8 cellular contexts compared by ENCODE assay signal in genomic region chr16:89561195-89562026, GRCh38. TPM values are rescaled to one million over a fixed set of nuclear protein-coding genes. Genes with fewer than 3 reads are reported as not detected.
DNase-seq lines count a peak whose midpoint lies in the region; ATAC-seq, FAIRE-seq and TF ChIP-seq lines count a peak whose summit lies in the region.

No MANE protein-coding gene starts in this region.

- H3K4me2 ChIP-seq in astrocyte (ENCODE audit: low read length): peak overlapping the region; percentile 97

- peaks cover 58% of the 10 kb centered on the region for H4K20me1 ChIP-seq in astrocyte (ENCODE audit: insufficient read depth, low read length)

- intact Hi-C loops in left ventricle myocardium superior (cut with micrococcal nuclease): no loop called here
- intact Hi-C loops in lower leg skin (cut with DNase I; ENCODE audit: low total_unique reads): no loop called here

- peaks cover 37% of the 10 kb centered on the region for H3K79me2 ChIP-seq in astrocyte (ENCODE audit: insufficient read depth, low read length)

- H3K9ac ChIP-seq in astrocyte (ENCODE audit: low read length): peak overlapping the region; percentile 93

- H3K27ac ChIP-seq in cardiac muscle cell (peak overlapping the region; percentile 98), astrocyte (ENCODE audit: low read depth, low read length) (peak overlapping the region; percentile 96)

- peak overlapping the region; percentile 72 for H3K4me3 ChIP-seq in cardiac muscle cell
- peak overlapping the region; percentile 83 for H3K4me3 ChIP-seq in astrocyte (ENCODE audit: insufficient read depth, low read depth, low read length)
- peak overlapping the region; percentile 91 for H3K4me3 ChIP-seq in lower leg skin (ENCODE audit: low read depth, poor library complexity, severe bottlenecking)

- H3K4me1 ChIP-seq in cardiac muscle cell (ENCODE audit: low read depth) (peaks cover 20% of the 10 kb centered on the region), astrocyte (ENCODE audit: insufficient read depth, low read length) (peaks cover 64% of the 10 kb centered on the region)

- TF ChIP-seq CTCF in cardiac muscle cell (IDR thresholded peaks at IDR 0.05; ENCODE audit: low read depth, low read length): no peak
- no peak for TF ChIP-seq CTCF in astrocyte (IDR thresholded peaks at IDR 0.05; ENCODE audit: insufficient read depth, low read depth, low read length)
- no peak for TF ChIP-seq CTCF in lower leg skin (IDR thresholded peaks at IDR 0.05)
- TF ChIP-seq CTCF in type B pancreatic cell (conservative IDR thresholded peaks at IDR 0.05): no peak

- H3K4me3 Mint-ChIP-seq in astrocyte (ENCODE audit: unreplicated experiment) (peak overlapping the region; percentile 93), type B pancreatic cell (peak overlapping the region; percentile 88)

- no peaks in the 10 kb centered on the region for H3K27me3 ChIP-seq in cardiac muscle cell
- H3K27me3 ChIP-seq in astrocyte (ENCODE audit: insufficient read depth, low read length): no peaks in the 10 kb centered on the region

- H3K36me3 ChIP-seq in cardiac muscle cell (peaks cover 33% of the 10 kb centered on the region), astrocyte (ENCODE audit: insufficient read depth, low read length) (peaks cover 29% of the 10 kb centered on the region)

- WGBS in lower leg skin, 2 donors: 13 to 15% methylated on average over 43 to 47 of the region's 55 CpGs

- peak overlapping the region; percentile 91 for H3K27ac Mint-ChIP-seq in astrocyte (ENCODE audit: unreplicated experiment)
- H3K27ac Mint-ChIP-seq in type B pancreatic cell: peak overlapping the region; percentile 89

- no peaks in the 10 kb centered on the region for H3K9me3 ChIP-seq in cardiac muscle cell (ENCODE audit: low read depth)
- H3K9me3 ChIP-seq in astrocyte (ENCODE audit: insufficient read depth, low read depth, low read length): no peaks in the 10 kb centered on the region

- peaks cover 36% of the 10 kb centered on the region for H3K36me3 Mint-ChIP-seq in astrocyte (ENCODE audit: low read depth, unreplicated experiment)
- H3K36me3 Mint-ChIP-seq in type B pancreatic cell: peaks cover 35% of the 10 kb centered on the region

- DNase-seq in cardiac muscle cell (ENCODE audit: low read depth in 1 of 2, low spot score in 1 of 2): no peak
- DNase-seq in left ventricle myocardium superior: no peak
- DNase-seq in astrocyte (ENCODE audit: low read depth): no peak
- DNase-seq in lower leg skin (ENCODE audit: low spot score in 2 of 2): no peak
- DNase-seq in type B pancreatic cell (ENCODE audit: extremely low spot score, unreplicated experiment): no peak
- no peak for DNase-seq in NCI-H2227 (lab: John Stamatoyannopoulos, UW; ENCODE audit: unreplicated experiment)
- DNase-seq in AG20443 (ENCODE audit: low spot score): no peak

- TF ChIP-seq POLR2A in lower leg skin (IDR thresholded peaks at IDR 0.05): no peak

- ATAC-seq in left ventricle myocardium superior: no peak
- ATAC-seq in HG03457 (IDR thresholded peaks at IDR 0.05; ENCODE audit: unreplicated experiment): no peak

- H2AFZ ChIP-seq in astrocyte (ENCODE audit: low read depth, low read length): no peak overlapping the region

- FAIRE-seq in astrocyte (lab: Jason Lieb, UNC): no peak

- H3K4me1 Mint-ChIP-seq in astrocyte (ENCODE audit: low read depth, unreplicated experiment) (peaks cover 43% of the 10 kb centered on the region), type B pancreatic cell (ENCODE audit: unreplicated experiment) (peaks cover 37% of the 10 kb centered on the region)

- peaks cover 1% of the 10 kb centered on the region for H3K9me3 Mint-ChIP-seq in astrocyte (ENCODE audit: unreplicated experiment)
- H3K9me3 Mint-ChIP-seq in type B pancreatic cell: no peaks in the 10 kb centered on the region

- no peaks in the 10 kb centered on the region for H3K27me3 Mint-ChIP-seq in astrocyte (ENCODE audit: low read depth, unreplicated experiment)
- no peaks in the 10 kb centered on the region for H3K27me3 Mint-ChIP-seq in type B pancreatic cell

RNA-seq across cellular contexts. Expression of gene RPL13, which starts 0.9 kb away (rescaled TPM):
- total RNA-seq in cardiac muscle cell: 4,932 and 5,939 TPM in 2 replicates
- polyA plus RNA-seq in cardiac muscle cell: 1,293 and 1,556 TPM in 2 replicates
- total RNA-seq in left ventricle myocardium superior: 1,029 TPM
- total RNA-seq in astrocyte: 1,200 and 1,239 TPM in 2 replicates
- over 10,000 TPM in 2 of 4 donors, 1,000 to 10,000 TPM in 2; 8,523 to 25,229 (median 9,742) TPM for total RNA-seq in lower leg skin
- 2,449 and 2,557 TPM in 2 replicates for total RNA-seq in type B pancreatic cell (ENCODE audit: low replicate concordance)

RNA-seq across cellular contexts. Expression of gene CPNE7, which starts 14.1 kb away (rescaled TPM):
- total RNA-seq in cardiac muscle cell (0.88 and 2.2 TPM in 2 replicates), left ventricle myocardium superior (not detected), astrocyte (6.7 and 7.5 TPM in 2 replicates), lower leg skin (1 to 10 TPM; 1.1 to 3.3 (median 2.5) TPM), type B pancreatic cell (ENCODE audit: low replicate concordance) (1.6 and 6.5 TPM in 2 replicates)
- 1.6 and 7.0 TPM in 2 replicates for polyA plus RNA-seq in cardiac muscle cell

RNA-seq across cellular contexts. Expression of gene DPEP1, which starts 52.0 kb away (rescaled TPM):
- 0.78 and 2.2 TPM in 2 replicates for total RNA-seq in cardiac muscle cell
- 0.64 and 2.1 TPM in 2 replicates for polyA plus RNA-seq in cardiac muscle cell
- not detected for total RNA-seq in left ventricle myocardium superior
- total RNA-seq in astrocyte: 0.11 and 0.22 TPM in 2 replicates
- 1 to 10 TPM in 2 of 4 donors, not detected in 2; 1.7 to 3.7 TPM for total RNA-seq in lower leg skin
- 13.4 and 16.7 TPM in 2 replicates for total RNA-seq in type B pancreatic cell (ENCODE audit: low replicate concordance)

RNA-seq across cellular contexts. Expression of gene SPG7, which starts 53.2 kb away (rescaled TPM):
- 173 and 248 TPM in 2 replicates for total RNA-seq in cardiac muscle cell
- 99.1 and 110 TPM in 2 replicates for polyA plus RNA-seq in cardiac muscle cell
- 108 TPM for total RNA-seq in left ventricle myocardium superior
- total RNA-seq in astrocyte: 86.5 and 96.1 TPM in 2 replicates
- total RNA-seq in lower leg skin: 100 to 1,000 TPM in 1 of 4 donors, 10 to 100 TPM in 3; 79.0 to 156 (median 92.3) TPM
- total RNA-seq in type B pancreatic cell (ENCODE audit: low replicate concordance): 120 and 129 TPM in 2 replicates
